Comparison of ENCODE assay signal across 8 cellular contexts in the genomic region with DNA sequence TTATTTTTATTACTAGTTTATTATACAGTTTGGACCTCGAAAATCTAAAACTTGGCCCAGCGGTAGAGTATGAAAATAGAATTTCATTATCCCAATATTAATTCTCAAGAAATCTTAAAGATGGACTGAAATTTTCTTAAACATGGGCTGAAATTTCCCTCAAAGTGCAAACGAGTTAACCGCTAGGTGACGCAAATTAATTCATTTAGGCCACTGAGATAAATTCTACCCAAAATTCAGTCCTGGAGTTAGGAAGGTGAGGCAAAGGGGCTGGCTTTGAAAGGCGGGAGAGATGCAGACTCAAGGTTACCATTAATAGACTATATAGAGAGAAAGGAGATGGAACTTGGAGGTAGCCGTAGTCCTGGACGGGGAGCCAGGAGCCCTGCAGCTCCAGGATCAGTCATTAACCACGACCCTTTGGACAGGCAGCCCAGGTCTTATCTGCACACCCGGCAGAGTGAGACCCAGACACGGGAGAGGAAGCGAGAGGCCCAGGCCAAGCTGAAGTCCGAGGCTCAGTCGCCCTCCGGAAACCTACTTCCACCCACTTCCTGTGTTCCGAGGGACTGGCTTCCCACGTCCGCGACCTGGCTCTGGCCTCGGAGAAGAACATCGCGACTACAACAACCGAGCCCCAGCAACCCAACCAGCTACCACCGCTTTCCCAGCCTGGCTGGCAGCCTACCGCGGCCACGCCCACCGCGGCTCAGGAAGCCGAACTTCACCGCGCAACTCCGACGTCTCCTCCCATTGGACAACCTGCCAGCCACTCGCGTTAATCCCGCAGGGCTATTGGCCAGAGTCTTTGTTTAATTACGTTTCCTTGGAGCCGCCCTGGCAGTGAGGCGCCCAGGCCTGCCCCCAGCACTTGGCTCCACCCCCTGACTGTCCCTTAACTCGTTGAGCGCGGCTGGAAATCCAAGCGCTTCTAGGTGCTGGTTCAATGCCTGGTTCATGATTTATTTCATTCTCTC. TPM values are rescaled to one million over a fixed set of nuclear protein-coding genes. Genes with fewer than 3 reads are reported as not detected.
DNase-seq lines count a peak whose midpoint lies in the region; TF ChIP-seq lines count a peak whose summit lies in the region.

A gene with protein sequence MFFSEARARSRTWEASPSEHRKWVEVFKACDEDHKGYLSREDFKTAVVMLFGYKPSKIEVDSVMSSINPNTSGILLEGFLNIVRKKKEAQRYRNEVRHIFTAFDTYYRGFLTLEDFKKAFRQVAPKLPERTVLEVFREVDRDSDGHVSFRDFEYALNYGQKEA (minus strand): TSS at position 686 of the 977 bp plus-strand sequence. CDS start 70 bp downstream, at position 616.

- H3K4me1 ChIP-seq in ES-I3 (ENCODE audit: insufficient read depth, low read length), result peaks cover 11% of the 10 kb centered on the region
- peaks cover 32% of the 10 kb centered on the region for H3K4me1 ChIP-seq in Loucy (ENCODE audit: insufficient read depth, low read length, poor library complexity, severe bottlenecking)

- H3K27ac Mint-ChIP-seq in nephron, result peak within 1 kb of the TSS; percentile 87 to 97 (median 95)
- H3K27ac Mint-ChIP-seq in stimulated activated naive CD8-positive, alpha-beta T cell treated with anti-CD3 and anti-CD28 coated beads, Interleukin-15, Interleukin-2, amounts not matched to agents 100 ng/mL and 50 ng/mL, for 24 hours, result peak within 1 kb of the TSS; percentile 93

- H3K4me3 Mint-ChIP-seq in nephron, result peak within 1 kb of the TSS; percentile 94 to 97 (median 97)
- peak within 1 kb of the TSS; percentile 97 for H3K4me3 Mint-ChIP-seq in stimulated activated naive CD8-positive, alpha-beta T cell treated with anti-CD3 and anti-CD28 coated beads, Interleukin-15, Interleukin-2, amounts not matched to agents 100 ng/mL and 50 ng/mL, for 24 hours

- peaks cover 34% of the 10 kb centered on the region for H3K4me1 Mint-ChIP-seq in nephron
- peaks cover 46% of the 10 kb centered on the region for H3K4me1 Mint-ChIP-seq in stimulated activated naive CD8-positive, alpha-beta T cell treated with anti-CD3 and anti-CD28 coated beads, Interleukin-15, Interleukin-2, amounts not matched to agents 100 ng/mL and 50 ng/mL, for 24 hours (ENCODE audit: low read depth)

- peaks cover 6% of the 10 kb centered on the region; the same call in 1 of the 2 replicates for H3F3A ChIP-seq in Loucy (ENCODE audit: low read depth)

- no peaks in the 10 kb centered on the region for H3K9me3 ChIP-seq in ES-I3 (ENCODE audit: control insufficient read depth, insufficient read depth, low read length)
- peaks cover 7% of the 10 kb centered on the region; the same call in 1 of the 2 replicates for H3K9me3 ChIP-seq in Loucy (ENCODE audit: insufficient read depth, low read depth, low read length)

- TF ChIP-seq CTCF in Loucy (conservative IDR thresholded peaks at IDR 0.05; ENCODE audit: low read length), result peak; percentile 53
- peak; percentile 29 for TF ChIP-seq CTCF in fibroblast of the aortic adventitia (IDR thresholded peaks at IDR 0.05; ENCODE audit: insufficient read depth, low read length)
- TF ChIP-seq CTCF in nephron (IDR thresholded peaks at IDR 0.05; ENCODE audit: unreplicated experiment in 3 of 3), result peak in 1 of 3 experiments; percentile 11

- no peaks in the 10 kb centered on the region; the same call in 1 of the 2 replicates for H3K36me3 ChIP-seq in ES-I3 (ENCODE audit: insufficient read depth, low read length)
- H3K36me3 ChIP-seq in H7 (replicated peaks; ENCODE audit: control insufficient read depth, insufficient read depth, low read length), result peaks cover 4% of the 10 kb centered on the region; the same call in 1 of the 2 replicates
- 0 out of 2 replicates have a peak, but pooled peaks cover 2% of the 10 kb centered on the region for H3K36me3 ChIP-seq in Loucy (ENCODE audit: insufficient read depth, low read length)

- peaks cover 26% of the 10 kb centered on the region for H3K79me2 ChIP-seq in Loucy (ENCODE audit: insufficient read depth, low read length)

- H3K36me3 Mint-ChIP-seq in nephron (ENCODE audit: low read depth), result peaks cover 23% of the 10 kb centered on the region
- H3K36me3 Mint-ChIP-seq in stimulated activated naive CD8-positive, alpha-beta T cell treated with anti-CD3 and anti-CD28 coated beads, Interleukin-15, Interleukin-2, amounts not matched to agents 100 ng/mL and 50 ng/mL, for 24 hours (ENCODE audit: low read depth), result peaks cover 40% of the 10 kb centered on the region

- peak within 1 kb of the TSS; percentile 94 for H3K4me2 ChIP-seq in Loucy (ENCODE audit: low read depth, low read length, poor library complexity, severe bottlenecking)

- H3K9me2 ChIP-seq in Loucy (replicated peaks; ENCODE audit: low read depth, low read length), result no peaks in the 10 kb centered on the region

- no peaks in the 10 kb centered on the region for H3K27me3 Mint-ChIP-seq in nephron (ENCODE audit: low read depth)
- no peaks in the 10 kb centered on the region for H3K27me3 Mint-ChIP-seq in stimulated activated naive CD8-positive, alpha-beta T cell treated with anti-CD3 and anti-CD28 coated beads, Interleukin-15, Interleukin-2, amounts not matched to agents 100 ng/mL and 50 ng/mL, for 24 hours

- H3K4me3 ChIP-seq in H7 (ENCODE audit: insufficient read depth, low read depth, low read length) (peak within 1 kb of the TSS; percentile 91), Loucy (ENCODE audit: low read length, poor library complexity, severe bottlenecking) (peak within 1 kb of the TSS; percentile 81), fibroblast of the aortic adventitia (ENCODE audit: low read depth, low read length) (peak within 1 kb of the TSS; percentile 88)

- H4K20me1 ChIP-seq in Loucy (ENCODE audit: insufficient read depth, low read length, poor library complexity, severe bottlenecking), result peaks cover 5% of the 10 kb centered on the region

- no peaks in the 10 kb centered on the region for H3K9me3 Mint-ChIP-seq in nephron
- H3K9me3 Mint-ChIP-seq in stimulated activated naive CD8-positive, alpha-beta T cell treated with anti-CD3 and anti-CD28 coated beads, Interleukin-15, Interleukin-2, amounts not matched to agents 100 ng/mL and 50 ng/mL, for 24 hours, result peaks cover 5% of the 10 kb centered on the region

- peak within 1 kb of the TSS; percentile 97 for H2AFZ ChIP-seq in Loucy (ENCODE audit: low read length)

- peak; percentile 95 for TF ChIP-seq POLR2A in Raji (IDR thresholded peaks at IDR 0.05; ENCODE audit: insufficient read depth, low read depth, low read length)

- H3K9ac ChIP-seq in ES-I3 (ENCODE audit: low read depth, low read length) (peak within 1 kb of the TSS; percentile 86), Loucy (ENCODE audit: low read depth, low read length, poor library complexity, severe bottlenecking) (peak within 1 kb of the TSS; percentile 82)

- H3K27me3 ChIP-seq in H7 (ENCODE audit: control insufficient read depth, insufficient read depth, low read length) (no peaks in the 10 kb centered on the region), Loucy (ENCODE audit: insufficient read depth, low read length, poor library complexity, severe bottlenecking) (no peaks in the 10 kb centered on the region)

- DNase-seq in H7, result peak; percentile 93
- DNase-seq in activated effector memory CD4-positive, alpha-beta T cell treated with anti-CD3 and anti-CD28 coated beads, Interleukin-2, amount 50 U/mL, for 16 hours, result peak; percentile 98
- DNase-seq in fibroblast of the aortic adventitia (ENCODE audit: low read depth), result peak; percentile 98

RNA-seq across cellular contexts. Expression of the gene that starts here (rescaled TPM):
- 9.8 and 10.8 TPM in 2 replicates for total RNA-seq in H7 (2014; rRNA removed; shearing (Covaris generic))
- 3.2 and 11.1 TPM in 2 replicates for total RNA-seq in fibroblast of the aortic adventitia (ENCODE audit: low replicate concordance)

Comparison
In these comparisons a context has a peak if more than half of its experiments do, and no peak if none do; other contexts are left out.
1. Peak in every context shown above with its lines: DNase-seq and H3K4me3 ChIP-seq.